ENCODE assay signal across 8 cellular contexts in genomic region chr19:4970558-4971423, GRCh38. TPM values are rescaled to one million over a fixed set of nuclear protein-coding genes. Genes with fewer than 3 reads are reported as not detected.
DNase-seq lines count a peak whose midpoint lies in the region; ATAC-seq and TF ChIP-seq lines count a peak whose summit lies in the region.

No MANE protein-coding gene starts in this region.

- H3K4me1 Mint-ChIP-seq in CD8-positive, alpha-beta T cell (ENCODE audit: low read depth) = peaks cover 35% of the 10 kb centered on the region

- peaks cover 5% of the 10 kb centered on the region for H3K36me3 Mint-ChIP-seq in CD8-positive, alpha-beta T cell

- peaks cover 33% of the 10 kb centered on the region for H3K4me1 ChIP-seq in CD8-positive, alpha-beta T cell (ENCODE audit: insufficient read depth, low read length)
- H3K4me1 ChIP-seq in lower lobe of right lung = peaks cover 60% of the 10 kb centered on the region
- peaks cover 41% of the 10 kb centered on the region for H3K4me1 ChIP-seq in upper lobe of right lung

- TF ChIP-seq CTCF in CD8-positive, alpha-beta T cell (IDR thresholded peaks at IDR 0.05) = no peak
- TF ChIP-seq CTCF in brain microvascular endothelial cell (IDR thresholded peaks at IDR 0.05; ENCODE audit: low read depth, low read length, missing control alignments) = no peak
- no peak for TF ChIP-seq CTCF in lower lobe of right lung (IDR thresholded peaks at IDR 0.05)
- TF ChIP-seq CTCF in upper lobe of right lung (IDR thresholded peaks at IDR 0.05) = no peak

- no peaks in the 10 kb centered on the region for H3K9me3 ChIP-seq in CD8-positive, alpha-beta T cell (ENCODE audit: low read length)
- H3K9me3 ChIP-seq in lower lobe of right lung (no peaks in the 10 kb centered on the region), upper lobe of right lung (no peaks in the 10 kb centered on the region)

- no peak for ATAC-seq in CD8-positive, alpha-beta T cell
- ATAC-seq in lower lobe of right lung (no peak), upper lobe of right lung (no peak), HG02870 (IDR thresholded peaks at IDR 0.05; ENCODE audit: unreplicated experiment) (no peak)

- POLR2A ChIA-PET in CD8-positive, alpha-beta T cell (lab: Charles Lee) = interaction anchor here (0.7 kb wide), 1 partner anchor 175 kb away, joined by 4 read pairs; no protein-coding TSS in a partner anchor

- H3K4me3 Mint-ChIP-seq in CD8-positive, alpha-beta T cell = peak overlapping the region; percentile 87

- intact Hi-C loops in CD8-positive, alpha-beta T cell (cut with DNase I, micrococcal nuclease) = no loop called here
- intact Hi-C loops in lower lobe of right lung (cut with DNase I) (no loop called here), upper lobe of right lung (cut with DNase I) (no loop called here)

- CTCF ChIA-PET in CD8-positive, alpha-beta T cell (lab: Charles Lee) = interaction anchor here (1.0 to 1.9 kb wide), 5 partner anchors 9 to 120 kb away, joined by 3 to 11 read pairs (median 5); no protein-coding TSS in a partner anchor

- peak overlapping the region; percentile 57 for H3K4me3 ChIP-seq in CD8-positive, alpha-beta T cell (ENCODE audit: low read depth, low read length)
- H3K4me3 ChIP-seq in brain microvascular endothelial cell (ENCODE audit: low read depth, low read length) (peak overlapping the region; percentile 71), lower lobe of right lung (peak overlapping the region; percentile 62), upper lobe of right lung (peak overlapping the region; percentile 64)

- H3K27me3 Mint-ChIP-seq in CD8-positive, alpha-beta T cell (ENCODE audit: low read depth) = no peaks in the 10 kb centered on the region

- peak overlapping the region; percentile 79 for H3K27ac Mint-ChIP-seq in CD8-positive, alpha-beta T cell

- H3K27ac ChIP-seq in CD8-positive, alpha-beta T cell (ENCODE audit: low read depth, low read length) = no peak overlapping the region
- H3K27ac ChIP-seq in brain microvascular endothelial cell (no peak overlapping the region), lower lobe of right lung (peak overlapping the region; percentile 54), upper lobe of right lung (no peak overlapping the region)

- in situ Hi-C loops in brain microvascular endothelial cell (cut with HindIII; ENCODE audit: low pct_ligation_motif_present, low sequenced_read_pairs) = no loop called here

- H3K9me3 Mint-ChIP-seq in CD8-positive, alpha-beta T cell = no peaks in the 10 kb centered on the region

- no peaks in the 10 kb centered on the region for H3K36me3 ChIP-seq in CD8-positive, alpha-beta T cell (ENCODE audit: insufficient read depth, low read length)
- no peaks in the 10 kb centered on the region for H3K36me3 ChIP-seq in brain microvascular endothelial cell (replicated peaks)
- no peaks in the 10 kb centered on the region for H3K36me3 ChIP-seq in lower lobe of right lung
- H3K36me3 ChIP-seq in upper lobe of right lung = no peaks in the 10 kb centered on the region

- DNase-seq in CD8-positive, alpha-beta T cell = no peak
- DNase-seq in Kasumi-1 (lab: John Stamatoyannopoulos, UW) (peak; percentile 31 to 41), brain microvascular endothelial cell (no peak), lower lobe of right lung (no peak), upper lobe of right lung (no peak), H4 (ENCODE audit: low spot score) (no peak)
- DNase-seq in activated CD8-positive, alpha-beta memory T cell treated with anti-CD3 and anti-CD28 coated beads for 24 hours = no peak

- no peaks in the 10 kb centered on the region for H3K27me3 ChIP-seq in CD8-positive, alpha-beta T cell (ENCODE audit: insufficient read depth, low read length)
- H3K27me3 ChIP-seq in brain microvascular endothelial cell (replicated peaks) (no peaks in the 10 kb centered on the region), lower lobe of right lung (ENCODE audit: low read depth) (no peaks in the 10 kb centered on the region), upper lobe of right lung (no peaks in the 10 kb centered on the region)

RNA-seq across cellular contexts. Expression of gene KDM4B, which starts 1.9 kb away (rescaled TPM):
- 100 to 1,000 TPM; 111 to 121 TPM for total RNA-seq in CD8-positive, alpha-beta T cell
- total RNA-seq in lower lobe of right lung (40.3 TPM), upper lobe of right lung (39.0 TPM)
- total RNA-seq in H4 (2014; rRNA removed; shearing (Covaris generic)) = 4.6 and 7.2 TPM in 2 replicates

Comparison
In these comparisons a context has a peak if more than half of its experiments do, and no peak if none do; other contexts are left out.
1. DNase-seq: peak in Kasumi-1 (2 of 2); none in CD8-positive, alpha-beta T cell (0 of 7), brain microvascular endothelial cell (single experiment), lower lobe of right lung (single experiment), upper lobe of right lung (single experiment), H4 (single experiment) and activated CD8-positive, alpha-beta memory T cell treated with anti-CD3 and anti-CD28 coated beads for 24 hours (single experiment).
2. Peak in every context shown above with its lines, with median percentiles within 50 percentile points of each other: H3K4me3 ChIP-seq.